In genomic region chr15:88636039-88636438, GRCh38 we compare ENCODE assay signal across 9 cellular contexts. TPM values are rescaled to one million over a fixed set of nuclear protein-coding genes. Genes with fewer than 3 reads are reported as not detected.
DNase-seq lines count a peak whose midpoint lies in the region; ATAC-seq and TF ChIP-seq lines count a peak whose summit lies in the region.
"Had no signal": no experiment of that assay in that cellular context is flagged by ENCODE, and none has a peak within 500 bp of the region (broad histone marks: within the 10 kb centered on the region; RNA-seq: fewer than 3 reads in every experiment).

No MANE protein-coding gene starts in this region.

- H3K4me1 ChIP-seq in lung (ENCODE audit: control insufficient read depth in 2 of 2, insufficient read depth in 2 of 2, low read length in 2 of 2) (peaks cover 3 to 37% of the 10 kb centered on the region in 2 donors), urinary bladder (ENCODE audit: insufficient read depth) (no peaks in the 10 kb centered on the region), SJCRH30 (peaks cover 12% of the 10 kb centered on the region)

- intact Hi-C loops in Right ventricle myocardium superior (cut with DNase I) = no loop called here

- no peak for TF ChIP-seq CTCF in lung (IDR thresholded peaks at IDR 0.05; ENCODE audit: control extremely low read depth, extremely low read depth)

- peaks cover 2 to 10% of the 10 kb centered on the region in 2 donors for H3K36me3 ChIP-seq in lung (ENCODE audit: control insufficient read depth in 2 of 2, insufficient read depth in 2 of 2, low read length in 2 of 2)
- H3K36me3 ChIP-seq in urinary bladder (ENCODE audit: insufficient read depth) = no peaks in the 10 kb centered on the region
- peaks cover 24% of the 10 kb centered on the region for H3K36me3 ChIP-seq in SJCRH30

- H3K27me3 ChIP-seq in lung (ENCODE audit: control insufficient read depth, insufficient read depth) (no peaks in the 10 kb centered on the region), SJCRH30 (no peaks in the 10 kb centered on the region)
- H3K27me3 ChIP-seq: heart left ventricle had no signal

- H3K9me3 ChIP-seq in lung (ENCODE audit: control insufficient read depth in 2 of 2, insufficient read depth in 1 of 2, low read length in 1 of 2) (no peaks in the 10 kb centered on the region), SJCRH30 (replicated peaks) (no peaks in the 10 kb centered on the region)
- H3K9me3 ChIP-seq: heart left ventricle had no signal

- DNase-seq in stimulated activated CD4-positive, alpha-beta T cell treated with anti-CD3 and anti-CD28 coated beads, Interleukin-15, amount 100 ng/mL, for 24 hours = peak; percentile 61
- no peak for DNase-seq in stimulated activated CD4-positive, alpha-beta T cell treated with anti-CD3 and anti-CD28 coated beads, Interleukin-2, amount 100 ng/mL, for 48 hours
- peak in 3 of 4 experiments; percentile 20 to 69 (median 53) for DNase-seq in activated naive CD4-positive, alpha-beta T cell (lab: John Stamatoyannopoulos, UW)
- DNase-seq in lung (ENCODE audit: low spot score) (peak; percentile 38), amniotic stem cell (lab: John Stamatoyannopoulos, UW) (no peak), Right ventricle myocardium superior (no peak), SJCRH30 (no peak)
- DNase-seq: heart left ventricle had no signal

- H3K27ac ChIP-seq in lung (ENCODE audit: low read depth in 1 of 2, low read length in 1 of 2) = peak overlapping the region in 1 of 2 donors; percentile 74
- H3K27ac ChIP-seq in urinary bladder (ENCODE audit: low read depth) = peak overlapping the region; percentile 64
- H3K27ac ChIP-seq in SJCRH30 = no peak overlapping the region

- ATAC-seq in lung (ENCODE audit: insufficient read depth, low FRiP score) (no peak), Right ventricle myocardium superior (ENCODE audit: poor library complexity) (no peak)
- ATAC-seq: heart left ventricle had no signal

- no peak overlapping the region for H3K4me3 ChIP-seq in lung
- no peak overlapping the region for H3K4me3 ChIP-seq in urinary bladder (ENCODE audit: low read depth, low read length)
- no peak overlapping the region for H3K4me3 ChIP-seq in SJCRH30

- 76 to 96% methylated on average over 12 of the region's 12 CpGs for WGBS in lung, 2 donors
- 82% methylated on average over 12 of the region's 12 CpGs for WGBS in urinary bladder

RNA-seq across cellular contexts. Expression of gene ISG20, which starts 2.8 kb away (rescaled TPM):
- total RNA-seq in lung = 10 to 100 TPM; 18.5 to 35.6 TPM
- polyA plus RNA-seq in lung = 10 to 100 TPM; 57.7 to 61.6 TPM
- total RNA-seq in urinary bladder = 1.7 TPM
- 9.1 TPM for polyA plus RNA-seq in urinary bladder
- 2.5 TPM for total RNA-seq in Right ventricle myocardium superior
- 0.97 and 1.0 TPM in 2 replicates for total RNA-seq in SJCRH30 (2014; rRNA removed; shearing (Covaris generic))

RNA-seq across cellular contexts. Expression of gene AEN, which starts 14.9 kb away (rescaled TPM):
- total RNA-seq in lung = 10 to 100 TPM in 1 of 2 donors, 1 to 10 TPM in 1; 4.2 to 15.4 TPM
- 10 to 100 TPM; 11.4 to 15.4 TPM for polyA plus RNA-seq in lung
- 5.4 TPM for total RNA-seq in urinary bladder
- polyA plus RNA-seq in urinary bladder = 9.3 TPM
- 10.0 TPM for total RNA-seq in Right ventricle myocardium superior
- 71.1 and 76.5 TPM in 2 replicates for total RNA-seq in SJCRH30 (2014; rRNA removed; shearing (Covaris generic))

Comparison
In these comparisons a context has a peak if more than half of its experiments do, and no peak if none do; other contexts are left out.
1. DNase-seq: peak in stimulated activated CD4-positive, alpha-beta T cell treated with anti-CD3 and anti-CD28 coated beads, Interleukin-15, amount 100 ng/mL, for 24 hours (single experiment), activated naive CD4-positive, alpha-beta T cell (3 of 4) and lung (single experiment); none in stimulated activated CD4-positive, alpha-beta T cell treated with anti-CD3 and anti-CD28 coated beads, Interleukin-2, amount 100 ng/mL, for 48 hours (0 of 2), amniotic stem cell (single experiment), Right ventricle myocardium superior (single experiment) and SJCRH30 (0 of 2).